ENCODE assay signal across 1 cellular context in the genomic region with DNA sequence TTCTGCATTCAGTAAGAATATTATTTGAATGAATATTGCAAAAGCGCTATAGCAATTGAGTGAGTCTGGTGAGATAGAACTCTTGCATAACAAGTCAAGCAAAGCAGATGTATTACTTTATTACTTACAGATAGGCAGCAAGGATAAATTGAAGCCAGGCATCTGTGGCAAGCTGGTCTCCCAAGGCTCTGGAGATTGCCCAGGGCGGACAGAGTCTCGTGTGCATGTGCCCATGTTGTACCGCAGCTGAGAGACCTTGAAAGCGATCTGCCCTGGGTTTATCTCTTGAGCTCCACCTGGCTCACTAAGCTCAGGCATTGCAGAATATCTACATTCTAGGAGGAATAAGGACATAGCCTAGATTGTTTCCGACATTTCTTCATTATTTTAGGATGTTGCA.
TF ChIP-seq lines count a peak whose summit lies in the region.

No MANE protein-coding gene starts in this region.

TF ChIP-seq in SK-N-SH treated with all-trans-retinoic acid at 6 μM for 48 hours, 23 proteins besides CTCF, POLR2A, EP300 and RAD21 (continued from another document):
- TF ChIP-seq ZFP3 (CRISPR knock-in tag; IDR thresholded peaks at IDR 0.05) (no peak), PPARA (CRISPR knock-in tag; IDR thresholded peaks at IDR 0.05; ENCODE audit: borderline replicate concordance) (no peak), PATZ1 (CRISPR knock-in tag; IDR thresholded peaks at IDR 0.05; ENCODE audit: borderline replicate concordance) (no peak), ZNF70 (CRISPR knock-in tag; IDR thresholded peaks at IDR 0.05) (no peak), ZNF565 (CRISPR knock-in tag; conservative IDR thresholded peaks at IDR 0.05; ENCODE audit: low read depth) (no peak), TCF4 (CRISPR knock-in tag; IDR thresholded peaks at IDR 0.05; ENCODE audit: borderline replicate concordance) (no peak)
